9 cellular contexts compared by ENCODE assay signal in genomic region chr2:176931588-176932563, GRCh38.
A peak's percentile ranks its signal among the peaks of the same experiment; 100 is the strongest.
DNase-seq lines count a peak whose midpoint lies in the region; ATAC-seq and TF ChIP-seq lines count a peak whose summit lies in the region.
"Had no signal": no experiment of that assay in that cellular context is flagged by ENCODE, and none has a peak within 500 bp of the region (broad histone marks: within the 10 kb centered on the region; RNA-seq: fewer than 3 reads in every experiment).

No MANE protein-coding gene starts in this region.

- H4K20me1 ChIP-seq in OCI-LY1 (ENCODE audit: insufficient read depth, low read length) = no peaks in the 10 kb centered on the region
- no peaks in the 10 kb centered on the region for H4K20me1 ChIP-seq in OCI-LY7 (ENCODE audit: insufficient read depth, low read length)

- POLR2A ChIA-PET in CD4-positive, alpha-beta memory T cell (lab: Charles Lee; ENCODE audit: partially characterized antibody) = no interaction called here
- POLR2A ChIA-PET in OCI-LY7 (lab: Charles Lee) = no interaction called here

- no peaks in the 10 kb centered on the region for H3K9me3 ChIP-seq in CD4-positive, alpha-beta memory T cell (ENCODE audit: control insufficient read depth in 1 of 2, low read length in 2 of 2)
- H3K9me3 ChIP-seq in OCI-LY1 (ENCODE audit: low read length) (no peaks in the 10 kb centered on the region; the same call in 1 of the 2 replicates), OCI-LY7 (ENCODE audit: low read length) (no peaks in the 10 kb centered on the region), psoas muscle (peaks cover 4% of the 10 kb centered on the region)
- H3K9me3 ChIP-seq: lower lobe of right lung had no signal

- 26 to 35% (median 31%) methylated on average over 8 of the region's 8 CpGs for WGBS in psoas muscle, 3 donors

- CTCF ChIA-PET in CD4-positive, alpha-beta memory T cell (lab: Charles Lee; ENCODE audit: partially characterized antibody) = no interaction called here
- CTCF ChIA-PET in OCI-LY7 (lab: Charles Lee; ENCODE audit: unreplicated experiment) = interaction anchor here (0.6 kb wide), 1 partner anchor 1310 kb away, joined by 3 read pairs; no protein-coding TSS in a partner anchor

- H3K27me3 Mint-ChIP-seq in CD4-positive, alpha-beta memory T cell = peaks cover 4 to 5% of the 10 kb centered on the region in 2 donors

- H3K9me2 ChIP-seq in OCI-LY1 (ENCODE audit: low read depth, low read length) (no peaks in the 10 kb centered on the region), OCI-LY7 (ENCODE audit: insufficient read depth, low read length) (no peaks in the 10 kb centered on the region)

- peak overlapping the region in 7 of 8 donors; percentile 26 to 85 (median 65) for H3K4me3 Mint-ChIP-seq in CD4-positive, alpha-beta memory T cell

- no peaks in the 10 kb centered on the region for H3K36me3 ChIP-seq in CD4-positive, alpha-beta memory T cell (ENCODE audit: insufficient read depth, low read length)
- H3K36me3 ChIP-seq in OCI-LY1 (ENCODE audit: insufficient read depth, low read length) = no peaks in the 10 kb centered on the region
- no peaks in the 10 kb centered on the region for H3K36me3 ChIP-seq in OCI-LY7 (ENCODE audit: insufficient read depth, low read length)
- H3K36me3 ChIP-seq in psoas muscle (ENCODE audit: insufficient read depth in 1 of 2, low read depth in 1 of 2) = no peaks in the 10 kb centered on the region
- H3K36me3 ChIP-seq: lower lobe of right lung had no signal

- H3K36me3 Mint-ChIP-seq in CD4-positive, alpha-beta memory T cell = peaks cover 0 to 3% of the 10 kb centered on the region in 2 donors

- H3K4me3 ChIP-seq in CD4-positive, alpha-beta memory T cell (ENCODE audit: low read length in 2 of 2) = no peak overlapping the region
- H3K4me3 ChIP-seq in OCI-LY1 (ENCODE audit: low read depth, low read length, poor library complexity, severe bottlenecking) = no peak overlapping the region
- H3K4me3 ChIP-seq in OCI-LY7 (ENCODE audit: low read depth, low read length, poor library complexity, severe bottlenecking) = no peak overlapping the region
- H3K4me3 ChIP-seq in psoas muscle = no peak overlapping the region
- H3K4me3 ChIP-seq: lower lobe of right lung had no signal

- H2AFZ ChIP-seq in OCI-LY1 (ENCODE audit: low read length) = peak overlapping the region; percentile 62
- H2AFZ ChIP-seq in OCI-LY7 (ENCODE audit: low read length) = no peak overlapping the region

- DNase-seq in CD4-positive, alpha-beta memory T cell = peak; percentile 14 to 38 (median 24)
- DNase-seq in fibroblast of the conjunctiva (ENCODE audit: low read depth) = peak; percentile 24
- DNase-seq in midbrain (lab: John Stamatoyannopoulos, UW) = no peak
- DNase-seq in OCI-LY7 (ENCODE audit: low spot score) = no peak
- DNase-seq in psoas muscle = no peak
- DNase-seq: lower lobe of right lung had no signal

- H3K27ac ChIP-seq in CD4-positive, alpha-beta memory T cell (ENCODE audit: low read depth, low read length) = no peak overlapping the region
- H3K27ac ChIP-seq in OCI-LY1 (ENCODE audit: low read depth, low read length, poor library complexity, severe bottlenecking) = peak overlapping the region; percentile 79
- no peak overlapping the region for H3K27ac ChIP-seq in OCI-LY7 (ENCODE audit: low read depth, low read length, poor library complexity, severe bottlenecking)
- no peak overlapping the region for H3K27ac ChIP-seq in psoas muscle
- H3K27ac ChIP-seq: lower lobe of right lung had no signal

- H3K4me1 ChIP-seq in CD4-positive, alpha-beta memory T cell (ENCODE audit: insufficient read depth, low read length) = no peaks in the 10 kb centered on the region
- peaks cover 58% of the 10 kb centered on the region for H3K4me1 ChIP-seq in OCI-LY1 (ENCODE audit: insufficient read depth, low read length, severe bottlenecking)
- no peaks in the 10 kb centered on the region for H3K4me1 ChIP-seq in OCI-LY7 (ENCODE audit: insufficient read depth, low read length, poor library complexity, severe bottlenecking)
- H3K4me1 ChIP-seq in psoas muscle = no peaks in the 10 kb centered on the region
- H3K4me1 ChIP-seq: lower lobe of right lung had no signal

- H3K9ac ChIP-seq in OCI-LY1 (ENCODE audit: low read length) = peak overlapping the region; percentile 27; the same call in 1 of the 2 replicates

- H3K4me2 ChIP-seq in OCI-LY1 (ENCODE audit: low read length) (peak overlapping the region; percentile 10), OCI-LY7 (ENCODE audit: low read length) (no peak overlapping the region)

- TF ChIP-seq CTCF in OCI-LY1 (IDR thresholded peaks at IDR 0.05; ENCODE audit: low read length) (no peak), OCI-LY7 (conservative IDR thresholded peaks at IDR 0.05; ENCODE audit: low read length) (no peak), psoas muscle (IDR thresholded peaks at IDR 0.05) (no peak)

- H3K27me3 ChIP-seq in CD4-positive, alpha-beta memory T cell (ENCODE audit: insufficient read depth, low read length) = no peaks in the 10 kb centered on the region
- H3K27me3 ChIP-seq in OCI-LY1 (ENCODE audit: insufficient read depth, low read length) (no peaks in the 10 kb centered on the region), psoas muscle (ENCODE audit: insufficient read depth in 3 of 3, low read length in 2 of 3) (no peaks in the 10 kb centered on the region)

- H3F3A ChIP-seq in OCI-LY1 (ENCODE audit: insufficient read depth, low read length) = no peaks in the 10 kb centered on the region

- ATAC-seq in GM18861 (IDR thresholded peaks at IDR 0.05; ENCODE audit: unreplicated experiment) = peak; percentile 98
- peak; percentile 99 for ATAC-seq in HG02938 (IDR thresholded peaks at IDR 0.05; ENCODE audit: unreplicated experiment)
- no peak for ATAC-seq in psoas muscle

- H3K9me3 Mint-ChIP-seq in CD4-positive, alpha-beta memory T cell = peaks cover 0 to 4% (median 0%) of the 10 kb centered on the region in 8 donors

- no TSS peak for BruUV-seq in OCI-LY7 (replicated peaks; lab: Mats Ljungman, UMichigan)

- intact Hi-C loops in CD4-positive, alpha-beta memory T cell (cut with micrococcal nuclease) = no loop called here
- intact Hi-C loops in OCI-LY7 (cut with micrococcal nuclease; ENCODE audit: unreplicated experiment) = no loop called here
- intact Hi-C loops in psoas muscle (cut with DNase I) = no loop called here

- no peaks in the 10 kb centered on the region for H3K79me2 ChIP-seq in OCI-LY1 (ENCODE audit: insufficient read depth, low read length)
- no peaks in the 10 kb centered on the region for H3K79me2 ChIP-seq in OCI-LY7 (ENCODE audit: insufficient read depth, low read depth, low read length)

- peaks cover 3 to 10% (median 8%) of the 10 kb centered on the region in 4 donors for H3K4me1 Mint-ChIP-seq in CD4-positive, alpha-beta memory T cell

- H3K27ac Mint-ChIP-seq in CD4-positive, alpha-beta memory T cell = peak overlapping the region in 6 of 7 donors; percentile 10 to 76 (median 68)

Comparison
In these comparisons a context has a peak if more than half of its experiments do, and no peak if none do; other contexts are left out.
1. DNase-seq: peak in CD4-positive, alpha-beta memory T cell (5 of 5) and fibroblast of the conjunctiva (single experiment); none in midbrain (single experiment), OCI-LY7 (single experiment) and psoas muscle (0 of 2).
2. ATAC-seq: peak in GM18861 (single experiment) and HG02938 (single experiment); none in psoas muscle (0 of 4).